ENCODE assay signal across 9 cellular contexts in genomic region chr11:33723238-33723881, GRCh38. TPM values are rescaled to one million over a fixed set of nuclear protein-coding genes. Genes with fewer than 3 reads are reported as not detected.
DNase-seq lines count a peak whose midpoint lies in the region; ATAC-seq and TF ChIP-seq lines count a peak whose summit lies in the region.
"Had no signal": no experiment of that assay in that cellular context is flagged by ENCODE, and none has a peak within 500 bp of the region (broad histone marks: within the 10 kb centered on the region; RNA-seq: fewer than 3 reads in every experiment).

No MANE protein-coding gene starts in this region.

- H3K18ac ChIP-seq in neuronal stem cell (ENCODE audit: low read length) = no peak overlapping the region

- intact Hi-C loops in heart right ventricle (cut with DNase I) = no loop called here

- H3K36me3 ChIP-seq in heart right ventricle = peaks cover 0 to 41% (median 16%) of the 10 kb centered on the region in 9 donors
- H3K36me3 ChIP-seq in neuronal stem cell (replicated peaks in 1 of 2; ENCODE audit: control insufficient read depth in 2 of 2, insufficient read depth in 2 of 2, low read length in 2 of 2) = peaks cover 2 to 44% of the 10 kb centered on the region in 2 donors

- peak; percentile 21 for ATAC-seq in activated CD8-positive, alpha-beta memory T cell treated with anti-CD3 and anti-CD28 coated beads, Interleukin-2, amount 10 ng/mL, durations not matched to agents 7 days and 5 days
- ATAC-seq in heart right ventricle (peak; percentile 75 to 87 (median 80)), GM19351 (IDR thresholded peaks at IDR 0.05; ENCODE audit: unreplicated experiment) (no peak)

- no peaks in the 10 kb centered on the region for H3K9me3 Mint-ChIP-seq in activated CD8-positive, alpha-beta memory T cell treated with anti-CD3 and anti-CD28 coated beads, Interleukin-2, amount 10 ng/mL, durations not matched to agents 7 days and 5 days (ENCODE audit: low read depth)
- H3K9me3 Mint-ChIP-seq in stimulated activated naive CD8-positive, alpha-beta T cell treated with anti-CD3 and anti-CD28 coated beads, Interleukin-15, Interleukin-2, amounts not matched to agents 100 ng/mL and 50 ng/mL, for 24 hours = no peaks in the 10 kb centered on the region
- H3K9me3 Mint-ChIP-seq: activated B cell treated with CpG ODN at 0.5 μM for 24 hours had no signal

- peak overlapping the region; percentile 62 for H3K27ac Mint-ChIP-seq in activated CD8-positive, alpha-beta memory T cell treated with anti-CD3 and anti-CD28 coated beads, Interleukin-2, amount 10 ng/mL, durations not matched to agents 7 days and 5 days
- H3K27ac Mint-ChIP-seq in stimulated activated naive CD8-positive, alpha-beta T cell treated with anti-CD3 and anti-CD28 coated beads, Interleukin-15, Interleukin-2, amounts not matched to agents 100 ng/mL and 50 ng/mL, for 24 hours = peak overlapping the region; percentile 83
- H3K27ac Mint-ChIP-seq: activated B cell treated with CpG ODN at 0.5 μM for 24 hours had no signal

- H3K14ac ChIP-seq in neuronal stem cell (ENCODE audit: low read length) = no peak overlapping the region

- peaks cover 19% of the 10 kb centered on the region for H3K27me3 Mint-ChIP-seq in activated CD8-positive, alpha-beta memory T cell treated with anti-CD3 and anti-CD28 coated beads, Interleukin-2, amount 10 ng/mL, durations not matched to agents 7 days and 5 days
- H3K27me3 Mint-ChIP-seq in stimulated activated naive CD8-positive, alpha-beta T cell treated with anti-CD3 and anti-CD28 coated beads, Interleukin-15, Interleukin-2, amounts not matched to agents 100 ng/mL and 50 ng/mL, for 24 hours = peaks cover 7% of the 10 kb centered on the region
- H3K27me3 Mint-ChIP-seq: activated B cell treated with CpG ODN at 0.5 μM for 24 hours had no signal

- peaks cover 2% of the 10 kb centered on the region for H3K79me1 ChIP-seq in neuronal stem cell (ENCODE audit: low read depth, low read length)

- H3K4ac ChIP-seq in neuronal stem cell (ENCODE audit: low read length) = no peak overlapping the region

- H3K4me1 Mint-ChIP-seq in activated CD8-positive, alpha-beta memory T cell treated with anti-CD3 and anti-CD28 coated beads, Interleukin-2, amount 10 ng/mL, durations not matched to agents 7 days and 5 days = peaks cover 45% of the 10 kb centered on the region
- peaks cover 43% of the 10 kb centered on the region for H3K4me1 Mint-ChIP-seq in stimulated activated naive CD8-positive, alpha-beta T cell treated with anti-CD3 and anti-CD28 coated beads, Interleukin-15, Interleukin-2, amounts not matched to agents 100 ng/mL and 50 ng/mL, for 24 hours (ENCODE audit: low read depth)

- H4K91ac ChIP-seq in neuronal stem cell (ENCODE audit: low read depth, low read length, poor library complexity) = no peak overlapping the region

- 44 to 47% methylated on average over 6 of the region's 6 CpGs for WGBS in heart right ventricle, 2 donors
- no CpG with 5 or more reads among the region's 6 CpGs for WGBS in neuronal stem cell (ENCODE audit: extremely low coverage in 2 of 2, insufficient read length in 2 of 2, insufficient replicate concordance in 1 of 2), 2 donors

- H2BK15ac ChIP-seq in neuronal stem cell (ENCODE audit: low read length) = no peak overlapping the region

- H3K36me3 Mint-ChIP-seq in activated CD8-positive, alpha-beta memory T cell treated with anti-CD3 and anti-CD28 coated beads, Interleukin-2, amount 10 ng/mL, durations not matched to agents 7 days and 5 days = peaks cover 21% of the 10 kb centered on the region
- peaks cover 16% of the 10 kb centered on the region for H3K36me3 Mint-ChIP-seq in stimulated activated naive CD8-positive, alpha-beta T cell treated with anti-CD3 and anti-CD28 coated beads, Interleukin-15, Interleukin-2, amounts not matched to agents 100 ng/mL and 50 ng/mL, for 24 hours (ENCODE audit: low read depth)

- H4K8ac ChIP-seq in neuronal stem cell (ENCODE audit: low read depth, low read length) = no peak overlapping the region

- no peak overlapping the region for H2BK5ac ChIP-seq in neuronal stem cell (ENCODE audit: low read length)

- no peak overlapping the region for H2BK12ac ChIP-seq in neuronal stem cell (ENCODE audit: low read length)

- H3K4me3 Mint-ChIP-seq in activated CD8-positive, alpha-beta memory T cell treated with anti-CD3 and anti-CD28 coated beads, Interleukin-2, amount 10 ng/mL, durations not matched to agents 7 days and 5 days = no peak overlapping the region
- H3K4me3 Mint-ChIP-seq in stimulated activated naive CD8-positive, alpha-beta T cell treated with anti-CD3 and anti-CD28 coated beads, Interleukin-15, Interleukin-2, amounts not matched to agents 100 ng/mL and 50 ng/mL, for 24 hours = peak overlapping the region; percentile 8
- H3K4me3 Mint-ChIP-seq: activated B cell treated with CpG ODN at 0.5 μM for 24 hours had no signal

- H3K4me3 ChIP-seq in heart right ventricle (peak overlapping the region in 1 of 10 donors; percentile 10), neuronal stem cell (ENCODE audit: low read length in 2 of 2) (no peak overlapping the region)

- no peak for TF ChIP-seq CTCF in heart right ventricle (IDR thresholded peaks at IDR 0.05)

- peaks cover 35 to 85% (median 77%) of the 10 kb centered on the region in 9 donors for H3K4me1 ChIP-seq in heart right ventricle
- peaks cover 8 to 11% of the 10 kb centered on the region in 2 donors for H3K4me1 ChIP-seq in neuronal stem cell (ENCODE audit: control insufficient read depth in 2 of 2, insufficient read depth in 1 of 2, low read depth in 1 of 2, low read length in 2 of 2)

- H3K4me2 ChIP-seq in neuronal stem cell (ENCODE audit: insufficient read depth, low read length, poor library complexity, severe bottlenecking) = no peak overlapping the region

- H3K9me3 ChIP-seq in heart right ventricle = no peaks in the 10 kb centered on the region
- no peaks in the 10 kb centered on the region for H3K9me3 ChIP-seq in neuronal stem cell (replicated peaks in 1 of 2; ENCODE audit: control insufficient read depth in 2 of 2, insufficient read depth in 1 of 2, low read depth in 1 of 2, low read length in 2 of 2)

- no peak overlapping the region for H3K9ac ChIP-seq in neuronal stem cell (ENCODE audit: low read depth, low read length, poor library complexity)

- H3K27me3 ChIP-seq in heart right ventricle (no peaks in the 10 kb centered on the region), neuronal stem cell (ENCODE audit: control insufficient read depth in 3 of 3, insufficient read depth in 3 of 3, low read depth in 1 of 3, low read length in 3 of 3) (no peaks in the 10 kb centered on the region)

- H3K23ac ChIP-seq in neuronal stem cell (ENCODE audit: low read depth, low read length, poor library complexity) = no peak overlapping the region

- H2AFZ ChIP-seq in neuronal stem cell (ENCODE audit: low read length) = no peak overlapping the region

- CTCF ChIA-PET in activated CD8-positive, alpha-beta memory T cell treated with anti-CD3 and anti-CD28 coated beads, Interleukin-2, amount 10 ng/mL, durations not matched to agents 7 days and 5 days (lab: Charles Lee) = interaction anchor here (0.5 to 1.8 kb wide), 4 partner anchors 12 to 326 kb away, joined by 3 to 6 read pairs (median 4); partner anchors contain the start of gene CD59

- peak overlapping the region; percentile 67 to 99 (median 90) for H3K27ac ChIP-seq in heart right ventricle
- no peak overlapping the region for H3K27ac ChIP-seq in neuronal stem cell (replicated peaks; ENCODE audit: low read length)

- no peak overlapping the region for H2BK120ac ChIP-seq in neuronal stem cell (ENCODE audit: low read depth, low read length)

- DNase-seq in activated CD8-positive, alpha-beta memory T cell treated with anti-CD3 and anti-CD28 coated beads, Interleukin-2, amount 10 ng/mL, durations not matched to agents 7 days and 5 days = no peak
- DNase-seq in activated CD8-positive, alpha-beta memory T cell treated with anti-CD3 and anti-CD28 coated beads for 24 hours = no peak
- DNase-seq in UCSD-AML1 (lab: John Stamatoyannopoulos, UW; ENCODE audit: unreplicated experiment) (peak; percentile 35), heart right ventricle (peak in 1 of 2 donors; percentile 83), neuronal stem cell (ENCODE audit: low spot score) (no peak), DMS53 (lab: John Stamatoyannopoulos, UW) (no peak)
- DNase-seq: activated B cell treated with CpG ODN at 0.5 μM for 24 hours had no signal

- no peak overlapping the region for H2AK5ac ChIP-seq in neuronal stem cell (ENCODE audit: low read depth, low read length)

RNA-seq across cellular contexts. Expression of gene CD59, which starts 12.9 kb away (rescaled TPM):
- total RNA-seq in activated CD8-positive, alpha-beta memory T cell treated with anti-CD3 and anti-CD28 coated beads, Interleukin-2, amount 10 ng/mL, durations not matched to agents 7 days and 5 days = 10 to 100 TPM; 54.1 to 70.5 TPM
- total RNA-seq in heart right ventricle = 1,000 to 10,000 TPM in 3 of 10 donors, 100 to 1,000 TPM in 7; 676 to 1,261 (median 764) TPM
- polyA plus RNA-seq in heart right ventricle = 100 to 1,000 TPM; 120 to 758 TPM
- polyA plus RNA-seq in neuronal stem cell (2013, experiment 1 of 2) = 75.8 TPM
- 77.5 TPM for polyA plus RNA-seq in neuronal stem cell (2013, experiment 2 of 2)

RNA-seq across cellular contexts. Expression of gene C11orf91, which starts 22.7 kb away (rescaled TPM):
- not detected for total RNA-seq in activated CD8-positive, alpha-beta memory T cell treated with anti-CD3 and anti-CD28 coated beads, Interleukin-2, amount 10 ng/mL, durations not matched to agents 7 days and 5 days
- 1 to 10 TPM in 1 of 10 donors, not detected in 9; 3.0 TPM for total RNA-seq in heart right ventricle
- polyA plus RNA-seq in heart right ventricle = under 1 TPM in 1 of 2 donors, not detected in 1; 0.17 TPM
- polyA plus RNA-seq in neuronal stem cell (2013, experiment 1 of 2) = 0.47 TPM
- 0.30 TPM for polyA plus RNA-seq in neuronal stem cell (2013, experiment 2 of 2)

RNA-seq across cellular contexts. Expression of gene FBXO3, which starts 51.0 kb away (rescaled TPM):
- total RNA-seq in activated CD8-positive, alpha-beta memory T cell treated with anti-CD3 and anti-CD28 coated beads, Interleukin-2, amount 10 ng/mL, durations not matched to agents 7 days and 5 days = 10 to 100 TPM; 14.9 to 17.0 TPM
- 10 to 100 TPM; 43.4 to 72.5 (median 59.5) TPM for total RNA-seq in heart right ventricle
- 10 to 100 TPM; 21.9 to 31.2 TPM for polyA plus RNA-seq in heart right ventricle
- polyA plus RNA-seq in neuronal stem cell (2013, experiment 1 of 2) = 18.5 TPM
- polyA plus RNA-seq in neuronal stem cell (2013, experiment 2 of 2) = 19.6 TPM

Comparison
In these comparisons a context has a peak if more than half of its experiments do, and no peak if none do; other contexts are left out.
1. RNA of gene CD59, which starts 12.9 kb away (total RNA-seq): 676 to 1,261 TPM in heart right ventricle; 54.1 to 70.5 TPM in activated CD8-positive, alpha-beta memory T cell treated with anti-CD3 and anti-CD28 coated beads, Interleukin-2, amount 10 ng/mL, durations not matched to agents 7 days and 5 days; every median in the first group is over 4 times any median in the second.